In genomic region chr18:36127866-36128845, GRCh38 we compare ENCODE assay signal across 8 cellular contexts. TPM values are rescaled to one million over a fixed set of nuclear protein-coding genes. Genes with fewer than 3 reads are reported as not detected.
DNase-seq lines count a peak whose midpoint lies in the region; ATAC-seq and TF ChIP-seq lines count a peak whose summit lies in the region.

No MANE protein-coding gene starts in this region.

- peaks cover 7% of the 10 kb centered on the region for H3K27me3 Mint-ChIP-seq in endothelial cell (ENCODE audit: unreplicated experiment)

- H3K4me1 Mint-ChIP-seq in endothelial cell (ENCODE audit: unreplicated experiment) = peaks cover 24% of the 10 kb centered on the region

- H3K4me3 Mint-ChIP-seq in endothelial cell (ENCODE audit: unreplicated experiment) = peak overlapping the region; percentile 87

- peak overlapping the region; percentile 98 for H3K4me3 ChIP-seq in AG04449 (ENCODE audit: low read depth, low read length)
- H3K4me3 ChIP-seq in GM12864 (ENCODE audit: low read depth, low read length) = peak overlapping the region; percentile 92

- DNase-seq in AG04449 (ENCODE audit: low read depth, low spot score) = no peak
- DNase-seq in GM12864 (ENCODE audit: low read depth) = no peak
- peak; percentile 15 for DNase-seq in RPMI8226
- DNase-seq in endothelial cell (ENCODE audit: low spot score) = peak; percentile 29
- peak; percentile 26 for DNase-seq in myocyte (ENCODE audit: low read depth)
- no peak for DNase-seq in activated CD4-positive, alpha-beta T cell treated with anti-CD3 and anti-CD28 coated beads for 4 hours

- CTCF ChIA-PET in AG04449 (lab: Yijun Ruan, JAX) = interaction anchor here (0.7 to 3.1 kb wide), 8 partner anchors 11 to 165 kb away, joined by 3 to 11 read pairs (median 4); no protein-coding TSS in a partner anchor

- TF ChIP-seq CTCF in AG04449 (IDR thresholded peaks at IDR 0.05; ENCODE audit: insufficient read depth, low read length, missing control alignments) = no peak
- TF ChIP-seq CTCF in GM12864 (IDR thresholded peaks at IDR 0.05; ENCODE audit: low read depth, low read length, missing control alignments) = no peak
- TF ChIP-seq CTCF in endothelial cell (IDR thresholded peaks at IDR 0.05; ENCODE audit: unreplicated experiment) = no peak

- POLR2A ChIA-PET in AG04449 (lab: Yijun Ruan, JAX) = interaction anchor here (1.7 kb wide), 1 partner anchor 25 kb away, joined by 8 read pairs; no protein-coding TSS in a partner anchor

- no peak for ATAC-seq in GM21390 (IDR thresholded peaks at IDR 0.05; ENCODE audit: unreplicated experiment)
- ATAC-seq in HG03565 (IDR thresholded peaks at IDR 0.05; ENCODE audit: unreplicated experiment) = no peak

- peak overlapping the region; percentile 44 for H3K27ac Mint-ChIP-seq in endothelial cell (ENCODE audit: unreplicated experiment)

- peaks cover 17% of the 10 kb centered on the region for H3K36me3 Mint-ChIP-seq in endothelial cell (ENCODE audit: low read depth, unreplicated experiment)

- H3K9me3 Mint-ChIP-seq in endothelial cell (ENCODE audit: unreplicated experiment) = no peaks in the 10 kb centered on the region

RNA-seq across cellular contexts. Expression of gene SLC39A6, which starts 1.0 kb away (rescaled TPM):
- total RNA-seq in endothelial cell (ENCODE audit: unreplicated experiment) (28.2 TPM), myocyte (61.7 and 62.2 TPM in 2 replicates)
- polyA plus RNA-seq in myocyte (2012) = 58.4 TPM

RNA-seq across cellular contexts. Expression of gene ELP2, which starts 1.5 kb away (rescaled TPM):
- total RNA-seq in endothelial cell (ENCODE audit: unreplicated experiment) (90.5 TPM), myocyte (66.3 and 72.4 TPM in 2 replicates)
- 55.1 TPM for polyA plus RNA-seq in myocyte (2012)

RNA-seq across cellular contexts. Expression of gene MOCOS, which starts 59.1 kb away (rescaled TPM):
- 0.56 TPM for total RNA-seq in endothelial cell (ENCODE audit: unreplicated experiment)
- 4.8 and 5.4 TPM in 2 replicates for total RNA-seq in myocyte
- 15.9 TPM for polyA plus RNA-seq in myocyte (2012)

Comparison
In these comparisons a context has a peak if more than half of its experiments do, and no peak if none do; other contexts are left out.
1. DNase-seq: peak in RPMI8226 (single experiment), endothelial cell (single experiment) and myocyte (single experiment); none in AG04449 (single experiment), GM12864 (single experiment) and activated CD4-positive, alpha-beta T cell treated with anti-CD3 and anti-CD28 coated beads for 4 hours (0 of 2).